Comparison of ENCODE assay signal across 1 cellular context in the genomic region with DNA sequence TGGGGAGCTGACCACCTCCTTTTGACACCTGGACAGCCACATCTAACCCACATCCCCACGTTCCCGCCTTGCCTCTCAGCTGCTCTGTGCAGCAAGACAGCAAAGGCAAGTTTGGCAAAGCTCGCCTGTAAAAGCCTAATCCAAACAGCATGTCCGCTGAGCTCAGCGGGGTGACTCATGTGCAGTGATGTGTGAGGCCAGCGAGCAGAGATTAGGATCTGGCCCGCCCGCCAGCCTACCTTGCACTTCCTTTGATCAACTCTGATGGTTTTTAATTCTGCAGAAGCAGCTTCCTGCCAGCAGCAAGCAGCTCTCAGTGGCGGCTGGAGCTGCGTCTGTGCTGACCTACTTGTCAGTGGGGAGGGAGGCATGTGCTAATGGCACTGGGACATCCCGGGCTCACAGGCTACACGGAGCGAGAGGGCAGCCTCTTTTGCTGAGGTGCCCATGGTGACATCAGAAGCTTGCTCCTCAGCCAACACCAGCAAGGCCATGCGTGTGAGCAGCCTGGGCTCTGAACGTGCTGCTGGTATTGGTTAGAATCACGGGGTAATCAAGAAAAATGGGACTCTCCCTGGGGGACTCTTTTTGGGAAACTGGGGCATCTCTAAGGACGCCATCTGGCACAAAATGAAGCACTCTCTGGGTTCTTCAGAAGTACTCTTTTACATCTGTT.
TF ChIP-seq lines count a peak whose summit lies in the region.

No MANE protein-coding gene starts in this region.

TF ChIP-seq in WTC11, 78 proteins besides CTCF, POLR2A, EP300 and RAD21 (continued from another document):
- TF ChIP-seq, protein P1, sequence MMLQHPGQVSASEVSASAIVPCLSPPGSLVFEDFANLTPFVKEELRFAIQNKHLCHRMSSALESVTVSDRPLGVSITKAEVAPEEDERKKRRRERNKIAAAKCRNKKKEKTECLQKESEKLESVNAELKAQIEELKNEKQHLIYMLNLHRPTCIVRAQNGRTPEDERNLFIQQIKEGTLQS (CRISPR knock-in tag; conservative IDR thresholded peaks at IDR 0.05) = no peak
- TF ChIP-seq, protein P2, sequence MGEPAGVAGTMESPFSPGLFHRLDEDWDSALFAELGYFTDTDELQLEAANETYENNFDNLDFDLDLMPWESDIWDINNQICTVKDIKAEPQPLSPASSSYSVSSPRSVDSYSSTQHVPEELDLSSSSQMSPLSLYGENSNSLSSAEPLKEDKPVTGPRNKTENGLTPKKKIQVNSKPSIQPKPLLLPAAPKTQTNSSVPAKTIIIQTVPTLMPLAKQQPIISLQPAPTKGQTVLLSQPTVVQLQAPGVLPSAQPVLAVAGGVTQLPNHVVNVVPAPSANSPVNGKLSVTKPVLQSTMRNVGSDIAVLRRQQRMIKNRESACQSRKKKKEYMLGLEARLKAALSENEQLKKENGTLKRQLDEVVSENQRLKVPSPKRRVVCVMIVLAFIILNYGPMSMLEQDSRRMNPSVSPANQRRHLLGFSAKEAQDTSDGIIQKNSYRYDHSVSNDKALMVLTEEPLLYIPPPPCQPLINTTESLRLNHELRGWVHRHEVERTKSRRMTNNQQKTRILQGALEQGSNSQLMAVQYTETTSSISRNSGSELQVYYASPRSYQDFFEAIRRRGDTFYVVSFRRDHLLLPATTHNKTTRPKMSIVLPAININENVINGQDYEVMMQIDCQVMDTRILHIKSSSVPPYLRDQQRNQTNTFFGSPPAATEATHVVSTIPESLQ (CRISPR knock-in tag; IDR thresholded peaks at IDR 0.05) = no peak
- TF ChIP-seq ESRRA (CRISPR knock-in tag; IDR thresholded peaks at IDR 0.05; ENCODE audit: borderline replicate concordance) (no peak), NFYB (CRISPR knock-in tag; conservative IDR thresholded peaks at IDR 0.05; ENCODE audit: low read depth) (no peak), RORB (CRISPR knock-in tag; IDR thresholded peaks at IDR 0.05) (no peak)
- TF ChIP-seq, protein P3, sequence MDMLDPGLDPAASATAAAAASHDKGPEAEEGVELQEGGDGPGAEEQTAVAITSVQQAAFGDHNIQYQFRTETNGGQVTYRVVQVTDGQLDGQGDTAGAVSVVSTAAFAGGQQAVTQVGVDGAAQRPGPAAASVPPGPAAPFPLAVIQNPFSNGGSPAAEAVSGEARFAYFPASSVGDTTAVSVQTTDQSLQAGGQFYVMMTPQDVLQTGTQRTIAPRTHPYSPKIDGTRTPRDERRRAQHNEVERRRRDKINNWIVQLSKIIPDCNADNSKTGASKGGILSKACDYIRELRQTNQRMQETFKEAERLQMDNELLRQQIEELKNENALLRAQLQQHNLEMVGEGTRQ (CRISPR knock-in tag; IDR thresholded peaks at IDR 0.05) = no peak
- TF ChIP-seq, protein P4, sequence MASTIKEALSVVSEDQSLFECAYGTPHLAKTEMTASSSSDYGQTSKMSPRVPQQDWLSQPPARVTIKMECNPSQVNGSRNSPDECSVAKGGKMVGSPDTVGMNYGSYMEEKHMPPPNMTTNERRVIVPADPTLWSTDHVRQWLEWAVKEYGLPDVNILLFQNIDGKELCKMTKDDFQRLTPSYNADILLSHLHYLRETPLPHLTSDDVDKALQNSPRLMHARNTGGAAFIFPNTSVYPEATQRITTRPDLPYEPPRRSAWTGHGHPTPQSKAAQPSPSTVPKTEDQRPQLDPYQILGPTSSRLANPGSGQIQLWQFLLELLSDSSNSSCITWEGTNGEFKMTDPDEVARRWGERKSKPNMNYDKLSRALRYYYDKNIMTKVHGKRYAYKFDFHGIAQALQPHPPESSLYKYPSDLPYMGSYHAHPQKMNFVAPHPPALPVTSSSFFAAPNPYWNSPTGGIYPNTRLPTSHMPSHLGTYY (CRISPR knock-in tag; IDR thresholded peaks at IDR 0.05) = no peak
- TF ChIP-seq, protein P5, sequence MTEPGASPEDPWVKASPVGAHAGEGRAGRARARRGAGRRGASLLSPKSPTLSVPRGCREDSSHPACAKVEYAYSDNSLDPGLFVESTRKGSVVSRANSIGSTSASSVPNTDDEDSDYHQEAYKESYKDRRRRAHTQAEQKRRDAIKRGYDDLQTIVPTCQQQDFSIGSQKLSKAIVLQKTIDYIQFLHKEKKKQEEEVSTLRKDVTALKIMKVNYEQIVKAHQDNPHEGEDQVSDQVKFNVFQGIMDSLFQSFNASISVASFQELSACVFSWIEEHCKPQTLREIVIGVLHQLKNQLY (CRISPR knock-in tag; IDR thresholded peaks at IDR 0.05) = no peak
TF ChIP-seq in WTC11: peak in this region for 7.
